In the genomic region with DNA sequence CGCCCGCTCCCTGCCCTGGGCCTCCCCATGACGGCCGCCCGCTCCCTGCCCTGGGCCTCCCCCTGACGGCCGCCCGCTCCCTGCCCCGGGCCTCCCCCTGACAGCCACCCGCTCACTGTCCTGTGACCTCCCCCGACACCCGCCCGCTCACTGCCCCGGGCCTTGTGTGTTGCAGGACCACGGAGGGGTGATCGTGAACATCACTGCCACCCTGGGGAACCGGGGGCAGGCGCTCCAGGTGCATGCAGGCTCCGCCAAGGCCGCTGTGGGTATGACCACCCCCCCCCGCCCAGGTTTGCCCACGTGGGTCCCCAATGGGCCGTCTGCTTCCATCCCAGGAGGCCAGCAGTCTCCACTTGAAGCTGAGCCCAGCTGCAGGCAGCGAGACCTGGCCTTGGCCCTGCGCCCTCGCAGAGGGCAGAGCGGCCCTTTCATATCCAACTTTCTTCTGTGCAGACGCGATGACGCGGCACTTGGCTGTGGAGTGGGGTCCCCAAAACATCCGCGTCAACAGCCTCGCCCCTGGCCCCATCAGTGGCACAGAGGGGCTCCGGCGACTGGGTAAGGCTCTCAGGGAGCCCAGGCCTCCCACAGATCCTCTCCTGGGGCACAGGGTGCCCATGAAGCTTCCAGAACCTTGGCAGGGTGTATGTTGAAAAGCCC, we compare ENCODE assay signal across 19 cellular contexts. TPM values are rescaled to one million over a fixed set of nuclear protein-coding genes. Genes with fewer than 3 reads are reported as not detected.
DNase-seq lines count a peak whose midpoint lies in the region; ATAC-seq, FAIRE-seq and TF ChIP-seq lines count a peak whose summit lies in the region.
"Had no signal": no experiment of that assay in that cellular context is flagged by ENCODE, and none has a peak within 500 bp of the region (broad histone marks: within the 10 kb centered on the region; RNA-seq: fewer than 3 reads in every experiment).

No MANE protein-coding gene starts in this region.

- H3K9me1 ChIP-seq in K562 (ENCODE audit: control insufficient read depth, insufficient read depth, low read length) = no peaks in the 10 kb centered on the region

- H3K4me2 ChIP-seq in BLaER1 (peak overlapping the region; percentile 68), K562 (ENCODE audit: insufficient read depth, low read length) (no peak overlapping the region)

- H3K9me3 ChIP-seq in BLaER1 = no peaks in the 10 kb centered on the region
- no peaks in the 10 kb centered on the region for H3K9me3 ChIP-seq in K562 (replicated peaks; ENCODE audit: control insufficient read depth, insufficient read depth, low read depth, low read length)
- H3K9me3 ChIP-seq: MG63, SJSA1 had no signal

- ATAC-seq in K562 (no peak), HG03196 (IDR thresholded peaks at IDR 0.05; ENCODE audit: unreplicated experiment) (no peak)
- peak; percentile 65 for ATAC-seq in stimulated activated memory B cell treated with anti-CD40 and anti-IgM and Interleukin-4, amounts not matched to agents 10 μg/mL and 1 μg/mL and 100 μg/mL, for 72 hours

- CTCF ChIA-PET in K562 (lab: Yijun Ruan, JAX; ENCODE audit: low intra/inter-chr PET ratio) = no interaction called here

- H3K4me3 ChIP-seq in BLaER1 (peak overlapping the region; percentile 9; the same call in 1 of the 2 replicates), K562 (no peak overlapping the region)
- H3K4me3 ChIP-seq: MG63, SJSA1 had no signal

- no peak for FAIRE-seq in K562 (lab: Jason Lieb, UNC)
- FAIRE-seq: GM19239 had no signal

- H3K27ac ChIP-seq in BLaER1 (peak overlapping the region; percentile 83), K562 (ENCODE audit: extremely low read depth, low read depth, low read length) (no peak overlapping the region)
- H3K27ac ChIP-seq: SJSA1 had no signal

- BruUV-seq in K562 (replicated peaks; lab: Mats Ljungman, UMichigan) = no TSS peak

- peak overlapping the region; percentile 61 for H3K9ac ChIP-seq in BLaER1
- peak overlapping the region in 1 of 2 experiments; percentile 9; a peak in 1 of 4 replicates for H3K9ac ChIP-seq in K562 (ENCODE audit: insufficient read depth in 1 of 2, low read depth in 2 of 2, low read length in 2 of 2)

- H3K36me3 ChIP-seq in BLaER1 (peaks cover 5% of the 10 kb centered on the region), K562 (ENCODE audit: control insufficient read depth, insufficient read depth, low read length) (peaks cover 8% of the 10 kb centered on the region; the same call in 1 of the 3 replicates)
- H3K36me3 ChIP-seq: SJSA1 had no signal

- H3K27me3 Mint-ChIP-seq in stimulated activated memory B cell treated with anti-CD40 and anti-IgM and Interleukin-4, amounts not matched to agents 10 μg/mL and 1 μg/mL and 100 μg/mL, for 72 hours = no peaks in the 10 kb centered on the region
- no peaks in the 10 kb centered on the region for H3K27me3 Mint-ChIP-seq in immature natural killer cell (ENCODE audit: low read depth in 3 of 3)

- H3K27ac Mint-ChIP-seq in stimulated activated memory B cell treated with anti-CD40 and anti-IgM and Interleukin-4, amounts not matched to agents 10 μg/mL and 1 μg/mL and 100 μg/mL, for 72 hours = no peak overlapping the region
- no peak overlapping the region for H3K27ac Mint-ChIP-seq in immature natural killer cell

- POLR2A ChIA-PET in K562 (lab: Yijun Ruan, JAX) = interaction anchor here (1.1 kb wide), 1 partner anchor 11 kb away, joined by 3 read pairs; no protein-coding TSS in a partner anchor

- DNase-seq in NCI-H1436 (lab: John Stamatoyannopoulos, UW) (peak; percentile 71), NCI-H1436 treated with DMSO at 0.1 percent for 48 hours (lab: John Stamatoyannopoulos, UW) (no peak), K562 (ENCODE audit: extremely low read depth in 1 of 4, low spot score in 3 of 4) (no peak), immature natural killer cell (no peak)
- DNase-seq: 8988T, AML-193, DMS53, GDM1, MG63, NCI-H2029 treated with DMSO at 0.1 percent for 48 hours, NCI-H226, NCI-H510A treated with DMSO at 0.1 percent for 48 hours, NCI-H748 treated with DMSO at 0.1 percent for 48 hours had no signal

- H3K9me3 Mint-ChIP-seq in stimulated activated memory B cell treated with anti-CD40 and anti-IgM and Interleukin-4, amounts not matched to agents 10 μg/mL and 1 μg/mL and 100 μg/mL, for 72 hours = no peaks in the 10 kb centered on the region
- no peaks in the 10 kb centered on the region for H3K9me3 Mint-ChIP-seq in immature natural killer cell
- H3K9me3 Mint-ChIP-seq: CD14-positive monocyte had no signal

- in situ Hi-C loops in K562 (cut with MboI) = no loop called here

- WGBS in K562 (ENCODE audit: insufficient coverage, low coverage, missing lambda C conversion rate) = 89% methylated on average over 27 of the region's 36 CpGs

- H3K4me1 ChIP-seq in BLaER1 (peaks cover 54% of the 10 kb centered on the region), K562 (replicated peaks in 1 of 2; ENCODE audit: control insufficient read depth in 2 of 2, insufficient read depth in 2 of 2, low read length in 2 of 2) (peaks cover 7 to 48% of the 10 kb centered on the region in 2 experiments)
- H3K4me1 ChIP-seq: SJSA1 had no signal

- intact Hi-C loops in K562 (cut with micrococcal nuclease) = no loop called here

- TF ChIP-seq POLR2A in K562 (conservative IDR thresholded peaks at IDR 0.05) = no peak

- no peak overlapping the region for H2AFZ ChIP-seq in K562 (ENCODE audit: low read depth, low read length)

- no peak for TF ChIP-seq RAD21 in K562 (CRISPR knock-in tag; conservative IDR thresholded peaks at IDR 0.05 in 1 of 2, IDR thresholded peaks at IDR 0.05 in 1 of 2)

- H3K4me3 Mint-ChIP-seq in stimulated activated memory B cell treated with anti-CD40 and anti-IgM and Interleukin-4, amounts not matched to agents 10 μg/mL and 1 μg/mL and 100 μg/mL, for 72 hours = no peak overlapping the region
- H3K4me3 Mint-ChIP-seq in immature natural killer cell = no peak overlapping the region
- H3K4me3 Mint-ChIP-seq: CD14-positive monocyte had no signal

- H4K20me1 ChIP-seq in BLaER1 (no peaks in the 10 kb centered on the region), K562 (replicated peaks; ENCODE audit: control insufficient read depth, insufficient read depth, low read length) (no peaks in the 10 kb centered on the region)

- no peaks in the 10 kb centered on the region for H3K4me1 Mint-ChIP-seq in stimulated activated memory B cell treated with anti-CD40 and anti-IgM and Interleukin-4, amounts not matched to agents 10 μg/mL and 1 μg/mL and 100 μg/mL, for 72 hours
- no peaks in the 10 kb centered on the region for H3K4me1 Mint-ChIP-seq in immature natural killer cell
- H3K4me1 Mint-ChIP-seq: CD14-positive monocyte had no signal

- TF ChIP-seq EP300 in K562 (IDR thresholded peaks at IDR 0.05; ENCODE audit: low read length) = no peak

- no peaks in the 10 kb centered on the region for H3K27me3 ChIP-seq in BLaER1
- no peaks in the 10 kb centered on the region for H3K27me3 ChIP-seq in K562 (ENCODE audit: control insufficient read depth in 2 of 2, insufficient read depth in 2 of 2, low read length in 2 of 2)
- H3K27me3 ChIP-seq: MG63, SJSA1 had no signal

- H3K79me2 ChIP-seq in K562 (ENCODE audit: control insufficient read depth, insufficient read depth, low read length) = no peaks in the 10 kb centered on the region

- no peak for TF ChIP-seq CTCF in K562 (IDR thresholded peaks at IDR 0.05 in 2 of 3, conservative IDR thresholded peaks at IDR 0.05 in 1 of 3; ENCODE audit: insufficient read depth in 2 of 3, low read depth in 1 of 3, low read length in 3 of 3)

- peaks cover 17% of the 10 kb centered on the region for H3K36me3 Mint-ChIP-seq in stimulated activated memory B cell treated with anti-CD40 and anti-IgM and Interleukin-4, amounts not matched to agents 10 μg/mL and 1 μg/mL and 100 μg/mL, for 72 hours
- no peaks in the 10 kb centered on the region for H3K36me3 Mint-ChIP-seq in immature natural killer cell

RNA-seq across cellular contexts. Expression of gene DECR2, which starts 9.0 kb away (rescaled TPM):
- total RNA-seq in K562 (2011; cell fraction: chromatin; rRNA removed; ENCODE audit: low replicate concordance) = 27.0 and 84.4 TPM in 2 replicates
- 49.9 and 50.8 TPM in 2 replicates for total RNA-seq in K562 (2011; cell fraction: nucleolus; rRNA removed)
- total RNA-seq in K562 (2011; cell fraction: nucleoplasm; rRNA removed) = 40.5 and 41.6 TPM in 2 replicates
- 16.8 and 18.4 TPM in 2 replicates for total RNA-seq in K562 (2014; rRNA removed)
- total RNA-seq in K562 (2014; rRNA removed; fragmentation: Illumina TruSeq; extraction: Trizol) = 3.2 and 5.6 TPM in 2 replicates
- total RNA-seq in K562 (2015; rRNA removed; fragmentation: Illumina TruSeq; extraction: Trizol) = 10.3 and 10.6 TPM in 2 replicates
- 22.9 and 23.1 TPM in 2 replicates for total RNA-seq in K562 (2021)
- polyA plus RNA-seq in K562 (2011; rRNA removed) = 13.9 and 21.6 TPM in 2 replicates
- polyA plus RNA-seq in K562 (2011; cell fraction: cytosol; rRNA removed) = 22.5 and 45.9 TPM in 2 replicates
- 71.0 and 103 TPM in 2 replicates for polyA plus RNA-seq in K562 (2011; cell fraction: nucleus; rRNA removed)
- polyA plus RNA-seq in K562 (2012) = 18.3 and 22.5 TPM in 2 replicates
- 6.9 and 13.4 TPM in 2 replicates for polyA plus RNA-seq in K562 (2014; fragmentation: Illumina TruSeq; extraction: Trizol)
- polyA plus RNA-seq in K562 (2014; fragmentation: Nextera tagmentation; extraction: Ambion mirVana) = 1 to 10 TPM; 1.0 to 2.1 TPM
- 31.9 and 33.1 TPM in 2 replicates for polyA plus RNA-seq in K562 (2014; rRNA removed)
- 1.9 and 3.6 TPM in 2 replicates for polyA minus RNA-seq in K562 (2011; rRNA and poly(A)+ RNA removed)
- 7.8 and 10.6 TPM in 2 replicates for polyA minus RNA-seq in K562 (2011; cell fraction: cytosol; rRNA and poly(A)+ RNA removed)
- polyA minus RNA-seq in K562 (2011; cell fraction: nucleus; rRNA and poly(A)+ RNA removed) = 10.1 and 11.2 TPM in 2 replicates
- polyA plus RNA-seq in immature natural killer cell = 10 to 100 TPM in 1 of 3 donors, 1 to 10 TPM in 2; 3.6 to 12.9 (median 5.4) TPM

RNA-seq across cellular contexts. Expression of gene NME4, which starts 13.6 kb away (rescaled TPM):
- 39.0 and 108 TPM in 2 replicates for total RNA-seq in K562 (2011; cell fraction: chromatin; rRNA removed; ENCODE audit: low replicate concordance)
- 83.4 and 88.0 TPM in 2 replicates for total RNA-seq in K562 (2011; cell fraction: nucleolus; rRNA removed)
- total RNA-seq in K562 (2011; cell fraction: nucleoplasm; rRNA removed) = 67.1 and 101 TPM in 2 replicates
- 211 and 255 TPM in 2 replicates for total RNA-seq in K562 (2014; rRNA removed)
- total RNA-seq in K562 (2014; rRNA removed; fragmentation: Illumina TruSeq; extraction: Trizol) = 50.2 and 61.5 TPM in 2 replicates
- 145 and 151 TPM in 2 replicates for total RNA-seq in K562 (2015; rRNA removed; fragmentation: Illumina TruSeq; extraction: Trizol)
- total RNA-seq in K562 (2021) = 189 and 206 TPM in 2 replicates
- polyA plus RNA-seq in K562 (2011; rRNA removed) = 139 and 160 TPM in 2 replicates
- polyA plus RNA-seq in K562 (2011; cell fraction: cytosol; rRNA removed) = 277 and 663 TPM in 2 replicates
- polyA plus RNA-seq in K562 (2011; cell fraction: nucleus; rRNA removed) = 165 and 221 TPM in 2 replicates
- 211 and 279 TPM in 2 replicates for polyA plus RNA-seq in K562 (2012)
- 135 and 223 TPM in 2 replicates for polyA plus RNA-seq in K562 (2014; fragmentation: Illumina TruSeq; extraction: Trizol)
- 10 to 100 TPM; 15.4 to 17.5 TPM for polyA plus RNA-seq in K562 (2014; fragmentation: Nextera tagmentation; extraction: Ambion mirVana)
- 264 and 339 TPM in 2 replicates for polyA plus RNA-seq in K562 (2014; rRNA removed)
- polyA minus RNA-seq in K562 (2011; rRNA and poly(A)+ RNA removed) = 23.2 and 37.8 TPM in 2 replicates
- polyA minus RNA-seq in K562 (2011; cell fraction: cytosol; rRNA and poly(A)+ RNA removed) = 60.9 and 70.8 TPM in 2 replicates
- polyA minus RNA-seq in K562 (2011; cell fraction: nucleus; rRNA and poly(A)+ RNA removed) = 32.2 and 35.7 TPM in 2 replicates
- 10 to 100 TPM; 30.4 to 53.7 (median 36.5) TPM for polyA plus RNA-seq in immature natural killer cell

RNA-seq across cellular contexts. Expression of gene RAB11FIP3, which starts 14.8 kb away (rescaled TPM):
- total RNA-seq in K562 (2011; cell fraction: chromatin; rRNA removed; ENCODE audit: low replicate concordance) = 31.6 and 47.9 TPM in 2 replicates
- 20.2 and 23.6 TPM in 2 replicates for total RNA-seq in K562 (2011; cell fraction: nucleolus; rRNA removed)
- total RNA-seq in K562 (2011; cell fraction: nucleoplasm; rRNA removed) = 13.9 and 17.7 TPM in 2 replicates
- total RNA-seq in K562 (2014; rRNA removed) (6.5 and 7.2 TPM in 2 replicates), K562 (2014; rRNA removed; fragmentation: Illumina TruSeq; extraction: Trizol) (2.6 and 4.3 TPM in 2 replicates), K562 (2015; rRNA removed; fragmentation: Illumina TruSeq; extraction: Trizol) (5.3 and 5.9 TPM in 2 replicates), K562 (2021) (10.5 and 13.1 TPM in 2 replicates)
- polyA plus RNA-seq in K562 (2011; rRNA removed) (2.7 and 3.1 TPM in 2 replicates), K562 (2014; fragmentation: Illumina TruSeq; extraction: Trizol) (4.3 and 7.0 TPM in 2 replicates), K562 (2014; fragmentation: Nextera tagmentation; extraction: Ambion mirVana) (under 1 TPM; 0.46 TPM), K562 (2014; rRNA removed) (5.2 and 10.7 TPM in 2 replicates), immature natural killer cell (1 to 10 TPM in 2 of 3 donors, under 1 TPM in 1; 0.04 to 3.7 (median 1.8) TPM)
- polyA plus RNA-seq in K562 (2011; cell fraction: cytosol; rRNA removed) = 2.2 and 3.4 TPM in 2 replicates
- polyA plus RNA-seq in K562 (2011; cell fraction: nucleus; rRNA removed) = 8.8 and 12.6 TPM in 2 replicates
- 8.4 and 12.7 TPM in 2 replicates for polyA plus RNA-seq in K562 (2012)
- 1.9 and 2.8 TPM in 2 replicates for polyA minus RNA-seq in K562 (2011; rRNA and poly(A)+ RNA removed)
- 4.1 and 5.0 TPM in 2 replicates for polyA minus RNA-seq in K562 (2011; cell fraction: cytosol; rRNA and poly(A)+ RNA removed)
- 3.8 and 4.4 TPM in 2 replicates for polyA minus RNA-seq in K562 (2011; cell fraction: nucleus; rRNA and poly(A)+ RNA removed)

RNA-seq across cellular contexts. Expression of gene PGAP6, which starts 28.9 kb away (rescaled TPM):
- 56.2 and 231 TPM in 2 replicates for total RNA-seq in K562 (2011; cell fraction: chromatin; rRNA removed; ENCODE audit: low replicate concordance)
- total RNA-seq in K562 (2011; cell fraction: nucleolus; rRNA removed) = 229 and 238 TPM in 2 replicates
- 112 and 118 TPM in 2 replicates for total RNA-seq in K562 (2011; cell fraction: nucleoplasm; rRNA removed)
- total RNA-seq in K562 (2014; rRNA removed) = 43.4 and 66.6 TPM in 2 replicates
- total RNA-seq in K562 (2014; rRNA removed; fragmentation: Illumina TruSeq; extraction: Trizol) = 3.8 and 8.9 TPM in 2 replicates
- total RNA-seq in K562 (2015; rRNA removed; fragmentation: Illumina TruSeq; extraction: Trizol) = 35.9 and 39.3 TPM in 2 replicates
- 49.8 and 50.2 TPM in 2 replicates for total RNA-seq in K562 (2021)
- 41.7 and 73.2 TPM in 2 replicates for polyA plus RNA-seq in K562 (2011; rRNA removed)
- polyA plus RNA-seq in K562 (2011; cell fraction: cytosol; rRNA removed) = 113 and 177 TPM in 2 replicates
- 157 and 271 TPM in 2 replicates for polyA plus RNA-seq in K562 (2011; cell fraction: nucleus; rRNA removed)
- 62.5 and 85.8 TPM in 2 replicates for polyA plus RNA-seq in K562 (2012)
- polyA plus RNA-seq in K562 (2014; fragmentation: Illumina TruSeq; extraction: Trizol) = 20.0 and 53.1 TPM in 2 replicates
- polyA plus RNA-seq in K562 (2014; fragmentation: Nextera tagmentation; extraction: Ambion mirVana) = 1 to 10 TPM in 1 of 2 experiments, under 1 TPM in 1; 0.45 to 1.3 TPM
- 46.2 and 50.1 TPM in 2 replicates for polyA plus RNA-seq in K562 (2014; rRNA removed)
- 25.0 and 47.0 TPM in 2 replicates for polyA minus RNA-seq in K562 (2011; rRNA and poly(A)+ RNA removed)
- 43.0 and 54.1 TPM in 2 replicates for polyA minus RNA-seq in K562 (2011; cell fraction: cytosol; rRNA and poly(A)+ RNA removed)
- 40.1 and 42.9 TPM in 2 replicates for polyA minus RNA-seq in K562 (2011; cell fraction: nucleus; rRNA and poly(A)+ RNA removed)
- polyA plus RNA-seq in immature natural killer cell = 10 to 100 TPM; 16.0 to 35.9 (median 23.7) TPM

RNA-seq across cellular contexts. Expression of gene MRPL28, which starts 40.3 kb away (rescaled TPM):
- 23.4 and 64.3 TPM in 2 replicates for total RNA-seq in K562 (2011; cell fraction: chromatin; rRNA removed; ENCODE audit: low replicate concordance)
- 75.9 and 80.4 TPM in 2 replicates for total RNA-seq in K562 (2011; cell fraction: nucleolus; rRNA removed)
- total RNA-seq in K562 (2011; cell fraction: nucleoplasm; rRNA removed) = 40.5 and 50.3 TPM in 2 replicates
- total RNA-seq in K562 (2014; rRNA removed) = 323 and 344 TPM in 2 replicates
- total RNA-seq in K562 (2014; rRNA removed; fragmentation: Illumina TruSeq; extraction: Trizol) = 54.8 and 63.1 TPM in 2 replicates
- 157 and 167 TPM in 2 replicates for total RNA-seq in K562 (2015; rRNA removed; fragmentation: Illumina TruSeq; extraction: Trizol)
- 175 and 183 TPM in 2 replicates for total RNA-seq in K562 (2021)
- polyA plus RNA-seq in K562 (2011; rRNA removed) = 152 and 181 TPM in 2 replicates
- 215 and 452 TPM in 2 replicates for polyA plus RNA-seq in K562 (2011; cell fraction: cytosol; rRNA removed)
- 114 and 165 TPM in 2 replicates for polyA plus RNA-seq in K562 (2011; cell fraction: nucleus; rRNA removed)
- polyA plus RNA-seq in K562 (2012) = 108 and 172 TPM in 2 replicates
- polyA plus RNA-seq in K562 (2014; fragmentation: Illumina TruSeq; extraction: Trizol) = 219 and 232 TPM in 2 replicates
- 10 to 100 TPM in 1 of 2 experiments, 1 to 10 TPM in 1; 2.5 to 22.9 TPM for polyA plus RNA-seq in K562 (2014; fragmentation: Nextera tagmentation; extraction: Ambion mirVana)
- 306 and 314 TPM in 2 replicates for polyA plus RNA-seq in K562 (2014; rRNA removed)
- polyA minus RNA-seq in K562 (2011; rRNA and poly(A)+ RNA removed) = 49.7 and 74.3 TPM in 2 replicates
- 48.1 and 65.9 TPM in 2 replicates for polyA minus RNA-seq in K562 (2011; cell fraction: cytosol; rRNA and poly(A)+ RNA removed)
- 23.4 and 31.5 TPM in 2 replicates for polyA minus RNA-seq in K562 (2011; cell fraction: nucleus; rRNA and poly(A)+ RNA removed)
- polyA plus RNA-seq in immature natural killer cell = 100 to 1,000 TPM in 2 of 3 donors, 10 to 100 TPM in 1; 98.6 to 139 (median 106) TPM
